8 cellular contexts compared by ENCODE assay signal in genomic region chr12:7189398-7190267, GRCh38. TPM values are rescaled to one million over a fixed set of nuclear protein-coding genes. Genes with fewer than 3 reads are reported as not detected.
A peak's percentile ranks its signal among the peaks of the same experiment; 100 is the strongest.
DNase-seq lines count a peak whose midpoint lies in the region; ATAC-seq and TF ChIP-seq lines count a peak whose summit lies in the region.

PEX5 (plus strand) TSS chr12:7189686; CDS start chr12:7190378, 692 bp downstream.

- no peaks in the 10 kb centered on the region for H3K79me2 ChIP-seq in parathyroid adenoma

- H3K4me3 ChIP-seq in GM12875 (ENCODE audit: low read depth, low read length) = peak within 1 kb of the TSS; percentile 94
- peak within 1 kb of the TSS; percentile 87 for H3K4me3 ChIP-seq in adipocyte (ENCODE audit: low read length)
- H3K4me3 ChIP-seq in cardiac muscle cell = peak within 1 kb of the TSS; percentile 67
- H3K4me3 ChIP-seq in parathyroid adenoma (ENCODE audit: low read depth, low read length) = peak within 1 kb of the TSS; percentile 98
- peak within 1 kb of the TSS; percentile 88 to 90 for H3K4me3 ChIP-seq in tibial artery

- ATAC-seq in HG02763 (IDR thresholded peaks at IDR 0.05; ENCODE audit: unreplicated experiment) = peak; percentile 96

- TF ChIP-seq CTCF in GM12875 (IDR thresholded peaks at IDR 0.05; ENCODE audit: borderline replicate concordance, insufficient read depth, low read depth, low read length) = no peak
- TF ChIP-seq CTCF in cardiac muscle cell (IDR thresholded peaks at IDR 0.05; ENCODE audit: low read depth, low read length) = no peak
- TF ChIP-seq CTCF in parathyroid adenoma (IDR thresholded peaks at IDR 0.05) = no peak
- no peak for TF ChIP-seq CTCF in tibial artery (IDR thresholded peaks at IDR 0.05)

- H3K9me3 ChIP-seq in adipocyte (ENCODE audit: control insufficient read depth, low read length) (no peaks in the 10 kb centered on the region), cardiac muscle cell (ENCODE audit: low read depth) (no peaks in the 10 kb centered on the region), parathyroid adenoma (ENCODE audit: control insufficient read depth, low read length) (no peaks in the 10 kb centered on the region), tibial artery (no peaks in the 10 kb centered on the region)

- H3K36me3 ChIP-seq in adipocyte (ENCODE audit: control insufficient read depth, insufficient read depth, low read length, severe bottlenecking) (peaks cover 23% of the 10 kb centered on the region), cardiac muscle cell (no peaks in the 10 kb centered on the region), parathyroid adenoma (ENCODE audit: control insufficient read depth, insufficient read depth, low read length) (no peaks in the 10 kb centered on the region), tibial artery (peaks cover 0 to 16% (median 0%) of the 10 kb centered on the region in 3 donors)

- peak within 1 kb of the TSS; percentile 80 for H2AFZ ChIP-seq in parathyroid adenoma

- DNase-seq in NCI-H1417 (lab: John Stamatoyannopoulos, UW) (peak; percentile 94 to 97 (median 96)), T follicular helper cell (ENCODE audit: low read depth) (peak; percentile 71), adipocyte (ENCODE audit: low read depth) (peak; percentile 96), cardiac muscle cell (ENCODE audit: low read depth in 1 of 2, low spot score in 1 of 2) (peak; percentile 94 to 96), tibial artery (peak; percentile 85 to 93)

- intact Hi-C loops in tibial artery (cut with DNase I; ENCODE audit: low total_unique reads) = no loop called here

- H3K27me3 ChIP-seq in adipocyte (replicated peaks; ENCODE audit: control insufficient read depth, insufficient read depth, low read length) = no peaks in the 10 kb centered on the region
- H3K27me3 ChIP-seq in cardiac muscle cell = no peaks in the 10 kb centered on the region
- no peaks in the 10 kb centered on the region for H3K27me3 ChIP-seq in parathyroid adenoma (ENCODE audit: control insufficient read depth, insufficient read depth, low read length)
- no peaks in the 10 kb centered on the region for H3K27me3 ChIP-seq in tibial artery

- peaks cover 22% of the 10 kb centered on the region for H3K4me1 ChIP-seq in adipocyte (ENCODE audit: control insufficient read depth, insufficient read depth, low read length)
- peaks cover 4% of the 10 kb centered on the region for H3K4me1 ChIP-seq in cardiac muscle cell (ENCODE audit: low read depth)
- peaks cover 9% of the 10 kb centered on the region for H3K4me1 ChIP-seq in parathyroid adenoma
- H3K4me1 ChIP-seq in tibial artery = peaks cover 0 to 30% (median 16%) of the 10 kb centered on the region in 4 donors

- peak within 1 kb of the TSS; percentile 89 for H3K9ac ChIP-seq in adipocyte (ENCODE audit: low read length)
- peak within 1 kb of the TSS; percentile 41 for H3K9ac ChIP-seq in parathyroid adenoma

- peak within 1 kb of the TSS; percentile 100 for H3K4me2 ChIP-seq in parathyroid adenoma (ENCODE audit: low read length)

- H3K27ac ChIP-seq in cardiac muscle cell (peak within 1 kb of the TSS; percentile 18), parathyroid adenoma (peak within 1 kb of the TSS; percentile 90), tibial artery (peak within 1 kb of the TSS; percentile 93 to 97)

RNA-seq across cellular contexts. Expression of gene PEX5, which starts in this region (rescaled TPM):
- 41.7 and 50.1 TPM in 2 replicates for total RNA-seq in cardiac muscle cell
- polyA plus RNA-seq in cardiac muscle cell = 20.4 and 20.8 TPM in 2 replicates

Comparison
In these comparisons a context has a peak if more than half of its experiments do, and no peak if none do; other contexts are left out.
1. Peak in every context shown above with its lines: DNase-seq, ATAC-seq, H3K4me3 ChIP-seq and H3K27ac ChIP-seq.
2. H3K27ac ChIP-seq: peak in every context shown above with its lines; median percentile 95 in tibial artery; 90 in parathyroid adenoma; 18 in cardiac muscle cell.